In the genomic region with DNA sequence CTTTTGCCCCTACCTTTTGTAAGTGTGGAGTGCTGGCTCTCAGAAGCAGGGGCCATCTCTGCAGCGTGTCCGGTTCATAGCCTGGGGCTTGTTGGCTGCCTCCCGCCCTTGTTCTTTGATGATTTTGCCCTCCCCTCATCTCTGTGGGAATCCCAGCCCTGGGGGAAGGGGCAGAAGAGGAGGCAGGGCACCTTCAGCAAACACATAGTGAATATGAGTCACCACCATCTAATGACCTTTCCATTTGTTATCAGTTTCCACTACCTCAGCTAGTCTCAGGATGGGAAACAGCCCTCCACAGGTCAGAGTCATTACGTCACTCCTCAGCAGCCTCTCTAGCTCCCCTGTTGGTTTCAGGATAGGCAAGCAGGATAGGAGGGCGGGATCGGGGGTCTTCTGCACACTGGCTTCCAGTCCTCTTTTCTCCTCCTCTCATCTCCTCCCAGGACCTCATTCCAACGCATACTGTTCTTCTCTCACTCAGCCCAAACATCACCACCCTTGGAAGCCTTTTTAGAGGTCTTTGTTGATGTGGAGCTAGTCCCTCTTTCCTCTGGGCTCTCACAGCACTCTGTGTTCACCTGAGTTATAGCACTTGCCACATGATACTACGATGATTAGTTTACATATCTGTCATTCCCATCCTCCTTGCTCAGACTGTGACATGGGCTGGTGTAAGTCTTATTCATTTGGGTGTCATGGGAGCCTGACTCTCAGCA, we compare ENCODE assay signal across 8 cellular contexts. TPM values are rescaled to one million over a fixed set of nuclear protein-coding genes. Genes with fewer than 3 reads are reported as not detected.
DNase-seq lines count a peak whose midpoint lies in the region; TF ChIP-seq lines count a peak whose summit lies in the region.

No MANE protein-coding gene starts in this region.

- in situ Hi-C loops in mammary epithelial cell (cut with MboI; ENCODE audit: low sequenced_read_pairs in 2 of 2), result no loop called here

- peaks cover 9% of the 10 kb centered on the region for H3K4me1 Mint-ChIP-seq in MCF 10A (ENCODE audit: insufficient read depth, unreplicated experiment)

- no peak overlapping the region for H3K4me3 ChIP-seq in mammary epithelial cell (replicated peaks in 1 of 3; ENCODE audit: insufficient read depth in 1 of 3, low read depth in 2 of 3, low read length in 3 of 3)
- no peak overlapping the region for H3K4me3 ChIP-seq in retinal pigment epithelial cell (ENCODE audit: low read length)

- no peaks in the 10 kb centered on the region for H3K9me3 ChIP-seq in mammary epithelial cell (replicated peaks; ENCODE audit: insufficient read depth, low read length)

- peaks cover 43% of the 10 kb centered on the region for H3K36me3 Mint-ChIP-seq in MCF 10A (ENCODE audit: insufficient read depth, unreplicated experiment)

- H3K27me3 ChIP-seq in mammary epithelial cell (ENCODE audit: insufficient read depth, low read length), result no peaks in the 10 kb centered on the region

- H3K9me3 Mint-ChIP-seq in MCF 10A (ENCODE audit: unreplicated experiment), result no peaks in the 10 kb centered on the region

- dilution Hi-C loops in mammary epithelial cell (cut with HindIII; ENCODE audit: low sequenced_read_pairs), result no loop called here

- TF ChIP-seq CTCF in MCF 10A (IDR thresholded peaks at IDR 0.05; ENCODE audit: unreplicated experiment) (no peak), mammary epithelial cell (conservative IDR thresholded peaks at IDR 0.05 in 1 of 2, IDR thresholded peaks at IDR 0.05 in 1 of 2; ENCODE audit: extremely low read depth in 1 of 2, insufficient read depth in 1 of 2, low read depth in 1 of 2, low read length in 2 of 2) (peak in 1 of 2 donors; percentile 2), retinal pigment epithelial cell (conservative IDR thresholded peaks at IDR 0.05; ENCODE audit: low read depth, low read length) (peak; percentile 26)

- DNase-seq in MCF 10A (ENCODE audit: unreplicated experiment), result peak; percentile 50
- no peak for DNase-seq in mammary epithelial cell
- DNase-seq in NCI-H748 treated with DMSO at 0.1 percent for 48 hours (lab: John Stamatoyannopoulos, UW), result peak; percentile 28
- DNase-seq in ecto neural progenitor cell (ENCODE audit: low spot score), result peak; percentile 73
- DNase-seq in retinal pigment epithelial cell (ENCODE audit: low read depth), result no peak
- no peak for DNase-seq in NCI-H187 treated with DMSO at 0.1 percent for 48 hours (lab: John Stamatoyannopoulos, UW)
- no peak for DNase-seq in AG08395 (ENCODE audit: low spot score)
- DNase-seq in cerebellar cortex (ENCODE audit: low spot score), result no peak

- H3K27me3 Mint-ChIP-seq in MCF 10A (ENCODE audit: insufficient read depth, unreplicated experiment), result no peaks in the 10 kb centered on the region

- no peaks in the 10 kb centered on the region for H4K20me1 ChIP-seq in mammary epithelial cell (ENCODE audit: insufficient read depth, low read length)

- no peak overlapping the region for H3K4me3 Mint-ChIP-seq in MCF 10A (ENCODE audit: unreplicated experiment)

- no peak overlapping the region for H2AFZ ChIP-seq in mammary epithelial cell (ENCODE audit: low read depth, low read length)

- H3K27ac ChIP-seq in mammary epithelial cell (ENCODE audit: insufficient read depth, low read depth, low read length), result no peak overlapping the region

- intact Hi-C loops in MCF 10A (cut with micrococcal nuclease), result no loop called here
- intact Hi-C loops in mammary epithelial cell (cut with micrococcal nuclease), result no loop called here

- no peaks in the 10 kb centered on the region for H3K79me2 ChIP-seq in mammary epithelial cell (ENCODE audit: insufficient read depth, low read length)

- no peak overlapping the region for H3K9ac ChIP-seq in mammary epithelial cell (ENCODE audit: insufficient read depth, low read length)

- H3K36me3 ChIP-seq in mammary epithelial cell (ENCODE audit: insufficient read depth, low read length), result peaks cover 12% of the 10 kb centered on the region

- H3K4me2 ChIP-seq in mammary epithelial cell (ENCODE audit: insufficient read depth, low read depth, low read length), result no peak overlapping the region

- WGBS in mammary epithelial cell (ENCODE audit: low coverage, missing lambda C conversion rate), result 66% methylated on average over 8 of the region's 8 CpGs

- BruUV-seq in MCF 10A (replicated peaks; lab: Mats Ljungman, UMichigan) (no TSS peak), mammary epithelial cell (replicated peaks; lab: Mats Ljungman, UMichigan) (no TSS peak)

- POLR2A ChIA-PET in MCF 10A (lab: Yijun Ruan, JAX), result interaction anchor here (0.7 to 1.4 kb wide), 3 partner anchors 14 to 50 kb away, joined by 3 to 4 read pairs (median 3); no protein-coding TSS in a partner anchor

- peaks cover 9% of the 10 kb centered on the region for H3K4me1 ChIP-seq in mammary epithelial cell (ENCODE audit: insufficient read depth, low read length)

- H3K27ac Mint-ChIP-seq in MCF 10A (ENCODE audit: low read depth, unreplicated experiment), result no peak overlapping the region

- CTCF ChIA-PET in MCF 10A (lab: Yijun Ruan, JAX) (interaction anchor here (0.6 to 1.1 kb wide), 4 partner anchors 59 to 629 kb away, joined by 3 to 5 read pairs (median 3); no protein-coding TSS in a partner anchor), mammary epithelial cell (lab: Charles Lee; ENCODE audit: low non-redundant PET) (no interaction called here)

RNA-seq across cellular contexts. Expression of gene GADD45A, which starts 15.8 kb away (rescaled TPM):
- total RNA-seq in MCF 10A (2022) (183 and 225 TPM in 2 replicates), mammary epithelial cell (100 to 1,000 TPM; 119 to 371 TPM)
- 75.5 TPM for polyA plus RNA-seq in mammary epithelial cell
- polyA minus RNA-seq in mammary epithelial cell, result 27.2 TPM

Comparison
In these comparisons a context has a peak if more than half of its experiments do, and no peak if none do; other contexts are left out.
1. DNase-seq: peak in MCF 10A (single experiment), NCI-H748 treated with DMSO at 0.1 percent for 48 hours (single experiment) and ecto neural progenitor cell (single experiment); none in mammary epithelial cell (single experiment), retinal pigment epithelial cell (single experiment), NCI-H187 treated with DMSO at 0.1 percent for 48 hours (single experiment), AG08395 (single experiment) and cerebellar cortex (single experiment).